In the genomic region with DNA sequence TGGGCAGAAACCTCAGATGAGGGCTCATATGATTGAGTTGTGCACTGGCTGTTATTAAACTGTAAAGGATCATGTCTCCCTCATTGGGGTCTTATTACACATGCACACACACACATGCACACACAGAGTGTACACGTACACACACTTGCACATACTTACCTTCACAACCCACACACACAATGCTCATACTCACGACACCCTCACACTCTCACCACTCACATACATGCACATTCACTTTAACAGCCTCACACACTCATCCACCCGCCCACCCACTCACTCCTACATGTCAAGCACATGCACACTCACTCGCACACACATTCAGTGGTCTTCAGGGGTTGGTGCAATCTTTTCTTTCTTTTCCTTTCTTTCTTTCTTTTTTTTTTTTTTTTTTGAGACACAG, we compare ENCODE assay signal across 32 cellular contexts. TPM values are rescaled to one million over a fixed set of nuclear protein-coding genes. Genes with fewer than 3 reads are reported as not detected.
"Had no signal": no experiment of that assay in that cellular context is flagged by ENCODE, and none has a peak within 500 bp of the region (broad histone marks: within the 10 kb centered on the region; RNA-seq: fewer than 3 reads in every experiment).

No MANE protein-coding gene starts in this region.

- H3K27ac ChIP-seq: hepatocyte, left lung, lower lobe of right lung, pancreas, prostate gland, suprapubic skin, thoracic aorta, tibial artery, upper lobe of right lung had no signal

- H3K79me2 ChIP-seq: hepatocyte had no signal

- H3K27me3 ChIP-seq: hepatocyte, left lung, pancreas, sigmoid colon, suprapubic skin, upper lobe of right lung had no signal

- ATAC-seq: left colon; left lung; lower lobe of right lung; naive thymus-derived CD8-positive, alpha-beta T cell; right cardiac atrium; stimulated activated effector memory CD8-positive, alpha-beta T cell treated with anti-CD3 and anti-CD28 coated beads, Interleukin-12 subunit alpha, Interleukin-12 subunit beta, amount 100 ng/mL, for 72 hours; upper lobe of right lung had no signal

- H3K36me3 Mint-ChIP-seq: naive thymus-derived CD8-positive, alpha-beta T cell; stimulated activated effector memory CD8-positive, alpha-beta T cell treated with anti-CD3 and anti-CD28 coated beads, Interleukin-12 subunit alpha, Interleukin-12 subunit beta, amount 100 ng/mL, for 72 hours had no signal

- H3K4me3 ChIP-seq: hepatocyte, left lung, lower lobe of right lung, pancreas, prostate gland, sigmoid colon, suprapubic skin, thoracic aorta, tibial artery, upper lobe of right lung had no signal

- H3K36me3 ChIP-seq: left lung, lower lobe of right lung, pancreas, prostate gland, sigmoid colon, suprapubic skin, thoracic aorta, tibial artery, upper lobe of right lung had no signal

- H3K4me1 Mint-ChIP-seq: nephron had no signal

- FAIRE-seq: islet of Langerhans, kidney, pancreas, urothelium cell line had no signal

- H3K27ac Mint-ChIP-seq: nephron; stimulated activated effector memory CD8-positive, alpha-beta T cell treated with anti-CD3 and anti-CD28 coated beads, Interleukin-12 subunit alpha, Interleukin-12 subunit beta, amount 100 ng/mL, for 72 hours; stimulated activated naive CD8-positive, alpha-beta T cell treated with anti-CD3 and anti-CD28 coated beads, Interleukin-15, Interleukin-2, amounts not matched to agents 100 ng/mL and 50 ng/mL, for 24 hours had no signal

- H3K4me1 ChIP-seq: left lung, lower lobe of right lung, pancreas, prostate gland, suprapubic skin, tibial artery, upper lobe of right lung had no signal

- H2AFZ ChIP-seq: hepatocyte had no signal

- H3K4me2 ChIP-seq: hepatocyte had no signal

- H3K27me3 Mint-ChIP-seq: naive thymus-derived CD8-positive, alpha-beta T cell; stimulated activated naive CD8-positive, alpha-beta T cell treated with anti-CD3 and anti-CD28 coated beads, Interleukin-15, Interleukin-2, amounts not matched to agents 100 ng/mL and 50 ng/mL, for 24 hours had no signal

- DNase-seq: kidney; left colon; left lung; lower lobe of right lung; naive thymus-derived CD8-positive, alpha-beta T cell; nucleus accumbens; pancreas; retina; right cardiac atrium; sigmoid colon; stimulated activated CD4-positive, alpha-beta T cell treated with anti-CD3 and anti-CD28 coated beads, Interleukin-12 subunit alpha, Interleukin-12 subunit beta, amount 100 ng/mL, for 4 hours; stimulated activated CD4-positive, alpha-beta T cell treated with anti-CD3 and anti-CD28 coated beads, Interleukin-15, amount 100 ng/mL, for 24 hours; stimulated activated CD4-positive, alpha-beta T cell treated with anti-CD3 and anti-CD28 coated beads, Interleukin-4, amount 100 ng/mL, for 24 hours; stimulated activated naive CD4-positive, alpha-beta T cell; tibial artery; upper lobe of right lung had no signal

- H3K9me3 Mint-ChIP-seq: naive thymus-derived CD8-positive, alpha-beta T cell; nephron; neural crest cell; stimulated activated effector memory CD8-positive, alpha-beta T cell treated with anti-CD3 and anti-CD28 coated beads, Interleukin-12 subunit alpha, Interleukin-12 subunit beta, amount 100 ng/mL, for 72 hours; stimulated activated naive CD8-positive, alpha-beta T cell treated with anti-CD3 and anti-CD28 coated beads, Interleukin-15, Interleukin-2, amounts not matched to agents 100 ng/mL and 50 ng/mL, for 24 hours had no signal

- H3K9me3 ChIP-seq: left lung, lower lobe of right lung, pancreas, prostate gland, sigmoid colon, suprapubic skin, thoracic aorta, tibial artery, upper lobe of right lung had no signal

- H3K4me3 Mint-ChIP-seq: naive thymus-derived CD8-positive, alpha-beta T cell; nephron; neural crest cell; stimulated activated effector memory CD8-positive, alpha-beta T cell treated with anti-CD3 and anti-CD28 coated beads, Interleukin-12 subunit alpha, Interleukin-12 subunit beta, amount 100 ng/mL, for 72 hours; stimulated activated naive CD8-positive, alpha-beta T cell treated with anti-CD3 and anti-CD28 coated beads, Interleukin-15, Interleukin-2, amounts not matched to agents 100 ng/mL and 50 ng/mL, for 24 hours had no signal

RNA-seq across cellular contexts. Expression of a gene that starts 5.4 kb away (rescaled TPM):
- total RNA-seq: hepatocyte; kidney; left colon; left lung; liver; lower lobe of right lung; mammary epithelial cell; mucosa of gallbladder; naive thymus-derived CD8-positive, alpha-beta T cell; neural crest cell; osteoblast; pancreas; prostate gland; right cardiac atrium; sigmoid colon; skeletal muscle tissue; subcutaneous adipose tissue; suprapubic skin; thoracic aorta; upper lobe of right lung had no signal
- polyA plus RNA-seq: hepatocyte; liver; mammary epithelial cell; naive thymus-derived CD8-positive, alpha-beta T cell; pancreas; right cardiac atrium; sigmoid colon had no signal

RNA-seq across cellular contexts. Expression of a gene that starts 7.8 kb away (rescaled TPM):
- total RNA-seq: hepatocyte; kidney; left colon; left lung; liver; lower lobe of right lung; mammary epithelial cell; mucosa of gallbladder; naive thymus-derived CD8-positive, alpha-beta T cell; neural crest cell; osteoblast; pancreas; prostate gland; right cardiac atrium; sigmoid colon; skeletal muscle tissue; subcutaneous adipose tissue; suprapubic skin; thoracic aorta; upper lobe of right lung had no signal
- polyA plus RNA-seq: hepatocyte; liver; mammary epithelial cell; naive thymus-derived CD8-positive, alpha-beta T cell; pancreas; right cardiac atrium; sigmoid colon had no signal

RNA-seq across cellular contexts. Expression of a gene that starts 46.1 kb away (rescaled TPM):
- total RNA-seq: hepatocyte; kidney; left colon; left lung; liver; lower lobe of right lung; mammary epithelial cell; mucosa of gallbladder; naive thymus-derived CD8-positive, alpha-beta T cell; neural crest cell; osteoblast; pancreas; right cardiac atrium; sigmoid colon; skeletal muscle tissue; subcutaneous adipose tissue; suprapubic skin; thoracic aorta; upper lobe of right lung had no signal
- polyA plus RNA-seq: hepatocyte; liver; mammary epithelial cell; naive thymus-derived CD8-positive, alpha-beta T cell; pancreas; right cardiac atrium; sigmoid colon had no signal
